25 cellular contexts compared by ENCODE assay signal in genomic region chr17:81260641-81261040, GRCh38.
"Had no signal": no experiment of that assay in that cellular context is flagged by ENCODE, and none has a peak within 500 bp of the region (broad histone marks: within the 10 kb centered on the region; RNA-seq: fewer than 3 reads in every experiment).

No MANE protein-coding gene starts in this region.

- H3K9me3 ChIP-seq: left lung, lower lobe of right lung, neutrophil, psoas muscle, right lobe of liver, tibial nerve, uterus had no signal

- H3K4me3 ChIP-seq: left lung, lower lobe of right lung, psoas muscle, right lobe of liver, smooth muscle cell, tibial nerve, uterus had no signal

- ATAC-seq: left cardiac atrium; left lung; lower lobe of right lung; naive thymus-derived CD8-positive, alpha-beta T cell; psoas muscle; stimulated activated memory B cell treated with anti-CD40 and anti-IgM and Interleukin-4, amounts not matched to agents 10 μg/mL and 1 μg/mL and 100 μg/mL, for 72 hours had no signal

- H3K4me1 ChIP-seq: uterus had no signal

- FAIRE-seq: keratinocyte had no signal

- H3K27ac ChIP-seq: left lung, lower lobe of right lung, neutrophil, parathyroid adenoma, psoas muscle, right lobe of liver, tibial nerve, uterus had no signal

- H2AFZ ChIP-seq: parathyroid adenoma had no signal

- DNase-seq: hippocampal formation; kidney glomerular epithelial cell; left cardiac atrium; left lung; lower lobe of right lung; mammary epithelial cell; mesenchymal stem cell; naive thymus-derived CD8-positive, alpha-beta T cell; occipital lobe; psoas muscle; right lobe of liver; stimulated activated CD4-positive, alpha-beta T cell treated with anti-CD3 and anti-CD28 coated beads, Interleukin-1b, Interleukin-23, amount 100 ng/mL, for 48 hours; stimulated activated CD4-positive, alpha-beta T cell treated with anti-CD3 and anti-CD28 coated beads, Interleukin-2, amount 100 ng/mL, for 48 hours; stimulated activated CD4-positive, alpha-beta T cell treated with anti-CD3 and anti-CD28 coated beads, Interleukin-4, amount 100 ng/mL, for 4 hours; stimulated activated CD8-positive, alpha-beta memory T cell treated with anti-CD3 and anti-CD28 coated beads, Interleukin-4, amount 100 ng/mL, for 48 hours; stimulated activated naive CD4-positive, alpha-beta T cell treated with Interleukin-2 at 50 U/mL for 16 hours; stimulated activated naive CD8-positive, alpha-beta T cell treated with anti-CD3 and anti-CD28 coated beads, Interleukin-15, amount 100 ng/mL, for 72 hours; substantia nigra; uterus had no signal

- H3K36me3 ChIP-seq: uterus had no signal

- H3K9ac ChIP-seq: parathyroid adenoma had no signal

- H3K27me3 ChIP-seq: left lung, neutrophil, right lobe of liver, tibial nerve, uterus had no signal

- H3K4me2 ChIP-seq: smooth muscle cell had no signal
